2 cellular contexts compared by ENCODE assay signal in the genomic region with DNA sequence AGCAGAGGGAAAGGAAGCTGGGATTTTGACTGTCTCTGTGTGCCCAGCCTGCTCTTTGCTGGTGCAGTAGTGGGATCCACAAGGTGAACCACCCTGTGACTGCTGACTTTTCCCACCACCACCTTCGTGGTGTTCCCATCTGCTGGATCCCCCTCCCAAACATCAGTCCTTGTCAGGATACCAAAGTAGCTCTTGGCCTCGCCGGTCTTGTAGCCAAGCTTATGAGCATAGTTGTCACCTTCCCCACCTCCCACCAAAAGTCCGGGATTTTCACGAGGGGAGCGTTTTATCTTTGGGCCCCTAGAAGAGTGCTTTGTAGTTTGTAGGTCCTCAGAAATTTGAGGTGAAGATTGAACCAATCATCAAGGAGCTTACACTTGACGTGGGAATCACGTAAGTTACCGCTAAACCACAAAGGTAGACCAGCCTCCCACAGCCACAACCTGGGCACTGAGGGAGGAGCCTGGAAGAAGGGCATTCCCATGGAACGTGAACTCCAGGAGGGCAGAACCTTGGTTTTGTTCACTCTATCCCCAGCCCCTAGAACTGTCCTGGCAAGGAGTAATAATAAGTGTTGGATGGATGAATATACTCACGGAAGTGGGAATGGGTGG.
TF ChIP-seq lines count a peak whose summit lies in the region.

No MANE protein-coding gene starts in this region.

TF ChIP-seq in A549, 52 proteins besides CTCF, POLR2A, EP300 and RAD21:
- TF ChIP-seq HOXB5 (CRISPR knock-in tag; IDR thresholded peaks at IDR 0.05) (no peak), NR3C1 (IDR thresholded peaks at IDR 0.05) (no peak), HEYL (CRISPR knock-in tag; IDR thresholded peaks at IDR 0.05) (no peak), NPAS2 (CRISPR knock-in tag; IDR thresholded peaks at IDR 0.05; ENCODE audit: borderline replicate concordance) (no peak), ZNF302 (CRISPR knock-in tag; IDR thresholded peaks at IDR 0.05) (no peak), NFE2L2 (conservative IDR thresholded peaks at IDR 0.05; ENCODE audit: low read length) (no peak), KDM1A (IDR thresholded peaks at IDR 0.05; ENCODE audit: low read depth) (no peak), ZFP36 (IDR thresholded peaks at IDR 0.05; ENCODE audit: borderline replicate concordance, partially characterized antibody) (no peak), MYC (IDR thresholded peaks at IDR 0.05; ENCODE audit: borderline replicate concordance, low read length) (no peak), ESRRA (IDR thresholded peaks at IDR 0.05; ENCODE audit: borderline replicate concordance, low read length) (no peak), EHMT2 (IDR thresholded peaks at IDR 0.05; ENCODE audit: low read depth) (no peak), RCOR1 (IDR thresholded peaks at IDR 0.05; ENCODE audit: low read depth, low read length) (no peak), JUNB (IDR thresholded peaks at IDR 0.05) (no peak)
- TF ChIP-seq, protein P1, sequence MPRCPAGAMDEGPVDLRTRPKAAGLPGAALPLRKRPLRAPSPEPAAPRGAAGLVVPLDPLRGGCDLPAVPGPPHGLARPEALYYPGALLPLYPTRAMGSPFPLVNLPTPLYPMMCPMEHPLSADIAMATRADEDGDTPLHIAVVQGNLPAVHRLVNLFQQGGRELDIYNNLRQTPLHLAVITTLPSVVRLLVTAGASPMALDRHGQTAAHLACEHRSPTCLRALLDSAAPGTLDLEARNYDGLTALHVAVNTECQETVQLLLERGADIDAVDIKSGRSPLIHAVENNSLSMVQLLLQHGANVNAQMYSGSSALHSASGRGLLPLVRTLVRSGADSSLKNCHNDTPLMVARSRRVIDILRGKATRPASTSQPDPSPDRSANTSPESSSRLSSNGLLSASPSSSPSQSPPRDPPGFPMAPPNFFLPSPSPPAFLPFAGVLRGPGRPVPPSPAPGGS (IDR thresholded peaks at IDR 0.05) = no peak

TF ChIP-seq in GM12878, 131 proteins besides CTCF, POLR2A, EP300 and RAD21:
- TF ChIP-seq KLF5 (IDR thresholded peaks at IDR 0.05; ENCODE audit: partially characterized antibody) (no peak), ZZZ3 (IDR thresholded peaks at IDR 0.05; ENCODE audit: control insufficient read depth, insufficient read length, low read depth) (no peak), ZNF24 (IDR thresholded peaks at IDR 0.05) (no peak), CREB1 (IDR thresholded peaks at IDR 0.05; ENCODE audit: low read depth) (no peak), ZBED1 (IDR thresholded peaks at IDR 0.05; ENCODE audit: borderline replicate concordance) (no peak), TARDBP (IDR thresholded peaks at IDR 0.05; ENCODE audit: borderline replicate concordance) (no peak), BHLHE40 (IDR thresholded peaks at IDR 0.05; ENCODE audit: borderline replicate concordance in 1 of 2, low read depth in 2 of 2, low read length in 1 of 2) (no peak), HDGF (IDR thresholded peaks at IDR 0.05) (no peak), GABPA (IDR thresholded peaks at IDR 0.05; ENCODE audit: low read depth) (no peak), BCL11A (IDR thresholded peaks at IDR 0.05; ENCODE audit: low read depth, low read length) (no peak), ZNF207 (IDR thresholded peaks at IDR 0.05; ENCODE audit: borderline replicate concordance) (no peak), TCF3 (IDR thresholded peaks at IDR 0.05; ENCODE audit: borderline replicate concordance, insufficient read depth, low read depth, low read length) (no peak)
- TF ChIP-seq, protein P2, sequence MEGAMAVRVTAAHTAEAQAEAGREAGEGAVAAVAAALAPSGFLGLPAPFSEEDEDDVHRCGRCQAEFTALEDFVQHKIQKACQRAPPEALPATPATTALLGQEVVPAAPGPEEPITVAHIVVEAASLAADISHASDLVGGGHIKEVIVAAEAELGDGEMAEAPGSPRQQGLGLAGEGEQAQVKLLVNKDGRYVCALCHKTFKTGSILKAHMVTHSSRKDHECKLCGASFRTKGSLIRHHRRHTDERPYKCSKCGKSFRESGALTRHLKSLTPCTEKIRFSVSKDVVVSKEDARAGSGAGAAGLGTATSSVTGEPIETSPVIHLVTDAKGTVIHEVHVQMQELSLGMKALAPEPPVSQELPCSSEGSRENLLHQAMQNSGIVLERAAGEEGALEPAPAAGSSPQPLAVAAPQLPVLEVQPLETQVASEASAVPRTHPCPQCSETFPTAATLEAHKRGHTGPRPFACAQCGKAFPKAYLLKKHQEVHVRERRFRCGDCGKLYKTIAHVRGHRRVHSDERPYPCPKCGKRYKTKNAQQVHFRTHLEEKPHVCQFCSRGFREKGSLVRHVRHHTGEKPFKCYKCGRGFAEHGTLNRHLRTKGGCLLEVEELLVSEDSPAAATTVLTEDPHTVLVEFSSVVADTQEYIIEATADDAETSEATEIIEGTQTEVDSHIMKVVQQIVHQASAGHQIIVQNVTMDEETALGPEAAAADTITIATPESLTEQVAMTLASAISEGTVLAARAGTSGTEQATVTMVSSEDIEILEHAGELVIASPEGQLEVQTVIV (IDR thresholded peaks at IDR 0.05; ENCODE audit: borderline replicate concordance, partially characterized antibody) = no peak
- TF ChIP-seq, protein P3, sequence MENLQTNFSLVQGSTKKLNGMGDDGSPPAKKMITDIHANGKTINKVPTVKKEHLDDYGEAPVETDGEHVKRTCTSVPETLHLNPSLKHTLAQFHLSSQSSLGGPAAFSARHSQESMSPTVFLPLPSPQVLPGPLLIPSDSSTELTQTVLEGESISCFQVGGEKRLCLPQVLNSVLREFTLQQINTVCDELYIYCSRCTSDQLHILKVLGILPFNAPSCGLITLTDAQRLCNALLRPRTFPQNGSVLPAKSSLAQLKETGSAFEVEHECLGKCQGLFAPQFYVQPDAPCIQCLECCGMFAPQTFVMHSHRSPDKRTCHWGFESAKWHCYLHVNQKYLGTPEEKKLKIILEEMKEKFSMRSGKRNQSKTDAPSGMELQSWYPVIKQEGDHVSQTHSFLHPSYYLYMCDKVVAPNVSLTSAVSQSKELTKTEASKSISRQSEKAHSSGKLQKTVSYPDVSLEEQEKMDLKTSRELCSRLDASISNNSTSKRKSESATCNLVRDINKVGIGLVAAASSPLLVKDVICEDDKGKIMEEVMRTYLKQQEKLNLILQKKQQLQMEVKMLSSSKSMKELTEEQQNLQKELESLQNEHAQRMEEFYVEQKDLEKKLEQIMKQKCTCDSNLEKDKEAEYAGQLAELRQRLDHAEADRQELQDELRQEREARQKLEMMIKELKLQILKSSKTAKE (IDR thresholded peaks at IDR 0.05; ENCODE audit: low read depth, poor library complexity, severe bottlenecking) = no peak
- TF ChIP-seq, protein P1 (IDR thresholded peaks at IDR 0.05; ENCODE audit: borderline replicate concordance, insufficient read depth, low read depth, low read length, poor library complexity, severe bottlenecking) = no peak
TF ChIP-seq in GM12878: peak in this region for 0.
